Comparison of ENCODE assay signal across 2 cellular contexts in the genomic region with DNA sequence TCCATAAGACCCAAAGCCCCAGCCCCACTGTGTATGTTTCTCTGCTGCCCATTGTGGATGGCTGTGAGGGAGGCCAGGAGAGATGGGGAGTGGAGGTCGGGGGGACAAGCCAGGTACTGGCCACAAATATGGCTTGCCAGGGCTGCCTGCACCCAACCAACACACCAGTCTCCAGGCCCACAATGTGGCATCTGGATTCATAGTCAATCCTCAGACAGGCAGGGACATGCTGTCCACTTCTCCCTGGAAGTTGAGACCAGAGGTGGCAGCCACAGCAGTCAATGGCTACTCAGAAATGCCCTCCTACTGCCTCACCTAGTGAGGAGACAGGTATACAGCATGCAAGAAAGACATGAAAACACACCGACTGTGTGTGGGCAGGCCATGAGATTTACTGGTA.
TF ChIP-seq lines count a peak whose summit lies in the region.

No MANE protein-coding gene starts in this region.

TF ChIP-seq in SK-N-SH treated with all-trans-retinoic acid at 6 μM for 48 hours, 23 proteins besides CTCF, POLR2A, EP300 and RAD21 (continued from another document):
- TF ChIP-seq OSR1 (CRISPR knock-in tag; IDR thresholded peaks at IDR 0.05) (no peak), PATZ1 (CRISPR knock-in tag; IDR thresholded peaks at IDR 0.05; ENCODE audit: borderline replicate concordance) (no peak), GLIS3 (CRISPR knock-in tag; IDR thresholded peaks at IDR 0.05) (no peak), BACH2 (CRISPR knock-in tag; IDR thresholded peaks at IDR 0.05; ENCODE audit: borderline replicate concordance) (no peak), TSHZ2 (CRISPR knock-in tag; IDR thresholded peaks at IDR 0.05) (no peak), POU6F1 (CRISPR knock-in tag; IDR thresholded peaks at IDR 0.05; ENCODE audit: borderline replicate concordance, low read depth) (no peak), ZNF8 (CRISPR knock-in tag; IDR thresholded peaks at IDR 0.05) (no peak)

TF ChIP-seq in endothelial cell of umbilical vein, 7 proteins besides CTCF, POLR2A, EP300 and RAD21 (continued from another document):
- TF ChIP-seq JUN (IDR thresholded peaks at IDR 0.05; ENCODE audit: borderline replicate concordance, insufficient read depth, insufficient read length, low read depth) (no peak), FOS (IDR thresholded peaks at IDR 0.05; ENCODE audit: borderline replicate concordance, insufficient read depth, low read length) (no peak), EZH2 (IDR thresholded peaks at IDR 0.05; ENCODE audit: borderline replicate concordance, low read depth, low read length, severe bottlenecking) (no peak)
